12 cellular contexts compared by ENCODE assay signal in genomic region chr11:69437001-69437875, GRCh38. TPM values are rescaled to one million over a fixed set of nuclear protein-coding genes. Genes with fewer than 3 reads are reported as not detected.
A peak's percentile ranks its signal among the peaks of the same experiment; 100 is the strongest.
DNase-seq lines count a peak whose midpoint lies in the region; ATAC-seq, FAIRE-seq and TF ChIP-seq lines count a peak whose summit lies in the region.
"Had no signal": no experiment of that assay in that cellular context is flagged by ENCODE, and none has a peak within 500 bp of the region (broad histone marks: within the 10 kb centered on the region; RNA-seq: fewer than 3 reads in every experiment).

No MANE protein-coding gene starts in this region.

- H3K27ac Mint-ChIP-seq in H9, result peak overlapping the region; percentile 64 to 95 (median 91); a peak in 6 of 7 replicates
- H3K27ac Mint-ChIP-seq: CD8-positive, alpha-beta T cell had no signal

- no peak for FAIRE-seq in keratinocyte (lab: Jason Lieb, UNC)

- H2AFZ ChIP-seq in H9 (ENCODE audit: low read length) (no peak overlapping the region), keratinocyte (ENCODE audit: control insufficient read depth, low read length) (peak overlapping the region; percentile 46)

- no peaks in the 10 kb centered on the region for H3K23me2 ChIP-seq in H9 (ENCODE audit: insufficient read length, low read depth, low read length, poor library complexity, severe bottlenecking)

- dilution Hi-C loops in keratinocyte (cut with MboI; ENCODE audit: extremely low pct_ligation_motif_present, low sequenced_read_pairs), result no loop called here

- H2BK15ac ChIP-seq in H9 (ENCODE audit: low read depth, low read length), result no peak overlapping the region

- peaks cover 62 to 65% of the 10 kb centered on the region in 2 experiments for H3K4me1 Mint-ChIP-seq in H9

- peak overlapping the region; percentile 9; the same call in 1 of the 2 replicates for H3K14ac ChIP-seq in H9 (ENCODE audit: insufficient read depth, low read length)

- TF ChIP-seq CTCF in H9 (conservative IDR thresholded peaks at IDR 0.05) (peak; percentile 29; the same call in 1 of the 3 replicates), keratinocyte (optimal IDR thresholded peaks at IDR 0.05 in 1 of 3, IDR thresholded peaks at IDR 0.05 in 1 of 3, conservative IDR thresholded peaks at IDR 0.05 in 1 of 3; ENCODE audit: extremely low read depth in 1 of 3, insufficient read depth in 2 of 3, low read length in 3 of 3) (peak in 1 of 3 experiments; percentile 27), retinal pigment epithelial cell (conservative IDR thresholded peaks at IDR 0.05; ENCODE audit: low read depth, low read length) (peak; percentile 20)

- no peak overlapping the region for H3K27ac ChIP-seq in H9 (ENCODE audit: insufficient read length, low read depth, low read length)
- H3K27ac ChIP-seq in SJCRH30, result peak overlapping the region; percentile 76
- H3K27ac ChIP-seq in keratinocyte (ENCODE audit: control insufficient read depth, insufficient read depth, low read length), result no peak overlapping the region

- WGBS in H9 (ENCODE audit: extremely low coverage, insufficient read length, low lambda C conversion rate), result no CpG with 5 or more reads among the region's 15 CpGs

- H3K27me3 Mint-ChIP-seq in H9 (ENCODE audit: low read depth), result peaks cover 8% of the 10 kb centered on the region

- H3K4me3 Mint-ChIP-seq in H9, result peak overlapping the region in 1 of 2 experiments; percentile 37; a peak in 2 of 5 replicates
- H3K4me3 Mint-ChIP-seq: CD8-positive, alpha-beta T cell had no signal

- no peak overlapping the region for H3K9ac ChIP-seq in H9 (ENCODE audit: extremely low read depth, insufficient read length, low read length)
- peak overlapping the region; percentile 4 for H3K9ac ChIP-seq in keratinocyte (ENCODE audit: control insufficient read depth, extremely low read depth, insufficient read depth, low read length)

- no peaks in the 10 kb centered on the region for H3K79me1 ChIP-seq in H9 (ENCODE audit: insufficient read depth, low read depth, low read length, poor library complexity, severe bottlenecking)

- H3K4me2 ChIP-seq in H9 (ENCODE audit: insufficient read depth, insufficient read length, low read length) (no peak overlapping the region), keratinocyte (ENCODE audit: control insufficient read depth, extremely low read depth, insufficient read depth, low read depth, low read length) (peak overlapping the region; percentile 22)

- H3K9me3 Mint-ChIP-seq in H9, result peaks cover 0 to 3% of the 10 kb centered on the region in 2 experiments; a peak in 1 of 5 replicates
- H3K9me3 Mint-ChIP-seq: CD8-positive, alpha-beta T cell had no signal

- peak; percentile 89 for DNase-seq in H9
- peak; percentile 92 to 96 for DNase-seq in SJCRH30
- DNase-seq in keratinocyte (ENCODE audit: low read depth, low spot score), result peak; percentile 49
- DNase-seq in retinal pigment epithelial cell (ENCODE audit: low read depth), result peak; percentile 80
- DNase-seq in head of caudate nucleus, result no peak
- no peak for DNase-seq in Right ventricle myocardium superior
- DNase-seq in T-helper 1 cell, result no peak
- DNase-seq: activated CD4-positive, alpha-beta T cell treated with anti-CD3 and anti-CD28 coated beads for 1 hour; CD8-positive, alpha-beta T cell; foreskin melanocyte; stimulated activated naive CD4-positive, alpha-beta T cell had no signal

- no peak overlapping the region for H2BK120ac ChIP-seq in H9 (ENCODE audit: low read depth, low read length, poor library complexity, severe bottlenecking)

- H3K4me3 ChIP-seq in SJCRH30, result no peak overlapping the region
- H3K4me3 ChIP-seq in keratinocyte (ENCODE audit: control insufficient read depth in 2 of 3, extremely low read depth in 1 of 3, insufficient read depth in 2 of 3, low read depth in 1 of 3, low read length in 3 of 3), result no peak overlapping the region
- H3K4me3 ChIP-seq in retinal pigment epithelial cell (ENCODE audit: low read length), result no peak overlapping the region

- peak overlapping the region; percentile 43 for H4K91ac ChIP-seq in H9 (ENCODE audit: insufficient read length, low read depth, low read length)

- no peak overlapping the region for H3K23ac ChIP-seq in H9 (ENCODE audit: insufficient read length, low read depth, low read length)

- intact Hi-C loops in head of caudate nucleus (cut with DNase I), result no loop called here
- intact Hi-C loops in Right ventricle myocardium superior (cut with DNase I), result no loop called here

- peaks cover 2% of the 10 kb centered on the region; the same call in 1 of the 2 replicates for H3K4me1 ChIP-seq in H9 (ENCODE audit: insufficient read depth, low read length)
- H3K4me1 ChIP-seq in SJCRH30, result peaks cover 66% of the 10 kb centered on the region
- peaks cover 15% of the 10 kb centered on the region for H3K4me1 ChIP-seq in keratinocyte (ENCODE audit: control insufficient read depth, extremely low read depth, insufficient read depth, low read length)

- H4K5ac ChIP-seq in H9 (ENCODE audit: insufficient read length, low read depth, low read length), result no peak overlapping the region

- H2BK12ac ChIP-seq in H9 (ENCODE audit: insufficient read length, low read depth, low read length), result no peak overlapping the region

- no peak overlapping the region for H4K8ac ChIP-seq in H9 (replicated peaks; ENCODE audit: insufficient read length, low read depth, low read length)

- no peak overlapping the region for H2AK5ac ChIP-seq in H9 (ENCODE audit: insufficient read length, low read length)

- no peaks in the 10 kb centered on the region for H4K20me1 ChIP-seq in H9 (ENCODE audit: control insufficient read depth, insufficient read depth, insufficient read length)
- H4K20me1 ChIP-seq in keratinocyte (ENCODE audit: control insufficient read depth, extremely low read depth, insufficient read depth, low read length), result no peaks in the 10 kb centered on the region

- no peak overlapping the region for H2BK5ac ChIP-seq in H9 (ENCODE audit: insufficient read length, low read length)

- no peak overlapping the region for H2BK20ac ChIP-seq in H9 (ENCODE audit: low read depth, low read length, poor library complexity, severe bottlenecking)

- H3K36me3 Mint-ChIP-seq in H9 (ENCODE audit: insufficient read depth in 1 of 3, low read depth in 3 of 3), result no peaks in the 10 kb centered on the region; a peak in 1 of 7 replicates
- H3K36me3 Mint-ChIP-seq: CD8-positive, alpha-beta T cell had no signal

- no peak overlapping the region for H3T11ph ChIP-seq in H9 (ENCODE audit: low read length)

- H3K27me3 ChIP-seq in H9 (ENCODE audit: insufficient read depth, low read length) (no peaks in the 10 kb centered on the region), SJCRH30 (no peaks in the 10 kb centered on the region), keratinocyte (ENCODE audit: control insufficient read depth, extremely low read depth, insufficient read depth, low read length) (peaks cover 3% of the 10 kb centered on the region)

- H3K9me3 ChIP-seq in H9 (ENCODE audit: control insufficient read depth, low read depth, low read length), result no peaks in the 10 kb centered on the region
- no peaks in the 10 kb centered on the region for H3K9me3 ChIP-seq in SJCRH30 (replicated peaks)
- no peaks in the 10 kb centered on the region for H3K9me3 ChIP-seq in keratinocyte (ENCODE audit: control insufficient read depth, low read depth, low read length)

- H3K9me1 ChIP-seq in keratinocyte (ENCODE audit: control insufficient read depth, extremely low read depth, insufficient read depth, low read length), result no peaks in the 10 kb centered on the region

- H3K18ac ChIP-seq in H9 (ENCODE audit: insufficient read length, low read depth, low read length), result peak overlapping the region; percentile 19

- H3K79me2 ChIP-seq in H9 (ENCODE audit: insufficient read depth, low read length) (no peaks in the 10 kb centered on the region), keratinocyte (ENCODE audit: control insufficient read depth, insufficient read depth, low read length) (no peaks in the 10 kb centered on the region)

- H3K36me3 ChIP-seq in SJCRH30 (no peaks in the 10 kb centered on the region), keratinocyte (ENCODE audit: control insufficient read depth in 2 of 2, extremely low read depth in 1 of 2, insufficient read depth in 2 of 2, low read length in 2 of 2) (no peaks in the 10 kb centered on the region)

- H3K4ac ChIP-seq in H9 (ENCODE audit: low read depth, low read length), result no peak overlapping the region

- ATAC-seq in HG02852 (IDR thresholded peaks at IDR 0.05; ENCODE audit: unreplicated experiment), result no peak
- ATAC-seq in Right ventricle myocardium superior (ENCODE audit: poor library complexity), result no peak
- ATAC-seq: CD8-positive, alpha-beta T cell had no signal

- H3K56ac ChIP-seq in H9 (ENCODE audit: insufficient read length, low read depth, low read length), result no peak overlapping the region

RNA-seq across cellular contexts. Expression of gene LINC01488, which starts 44.2 kb away (rescaled TPM):
- total RNA-seq in H9 (2021) (not detected in 2 replicates), Right ventricle myocardium superior (0.22 TPM)
- not detected in 2 replicates for total RNA-seq in SJCRH30 (2014; rRNA removed; shearing (Covaris generic))
- polyA plus RNA-seq in keratinocyte, result not detected in 3 replicates
- polyA plus RNA-seq in keratinocyte (2011; ENCODE audit: low read depth), result not detected
- polyA plus RNA-seq in keratinocyte (2011; cell fraction: cytosol; rRNA removed), result not detected in 2 replicates
- not detected in 2 replicates for polyA plus RNA-seq in keratinocyte (2011; cell fraction: nucleus; rRNA removed)
- polyA plus RNA-seq in keratinocyte (2012; ENCODE audit: low replicate concordance), result not detected in 2 replicates
- not detected in 3 replicates for polyA minus RNA-seq in keratinocyte
- polyA minus RNA-seq in keratinocyte (2011; cell fraction: cytosol; rRNA and poly(A)+ RNA removed), result not detected
- not detected in 2 replicates for polyA minus RNA-seq in keratinocyte (2011; cell fraction: nucleus; rRNA and poly(A)+ RNA removed)
- total RNA-seq: CD8-positive, alpha-beta T cell had no signal

Comparison
In these comparisons a context has a peak if more than half of its experiments do, and no peak if none do; other contexts are left out.
1. DNase-seq: peak in H9 (single experiment), SJCRH30 (2 of 2), keratinocyte (single experiment) and retinal pigment epithelial cell (single experiment); none in head of caudate nucleus (0 of 42), Right ventricle myocardium superior (single experiment) and T-helper 1 cell (0 of 5).